Comparison of ENCODE assay signal across 9 cellular contexts in genomic region chrX:131763674-131764073, GRCh38.
A peak's percentile ranks its signal among the peaks of the same experiment; 100 is the strongest.
DNase-seq lines count a peak whose midpoint lies in the region; ATAC-seq and TF ChIP-seq lines count a peak whose summit lies in the region.
"Had no signal": no experiment of that assay in that cellular context is flagged by ENCODE, and none has a peak within 500 bp of the region (broad histone marks: within the 10 kb centered on the region; RNA-seq: fewer than 3 reads in every experiment).

No MANE protein-coding gene starts in this region.

- peak; percentile 40 for TF ChIP-seq CTCF in fibroblast of villous mesenchyme (IDR thresholded peaks at IDR 0.05; ENCODE audit: insufficient read depth, low read depth, low read length)
- TF ChIP-seq CTCF in uterus (IDR thresholded peaks at IDR 0.05), result peak; percentile 30 to 64 (median 52)
- TF ChIP-seq CTCF in hepatocyte (IDR thresholded peaks at IDR 0.05; ENCODE audit: poor library complexity), result no peak
- TF ChIP-seq CTCF in RWPE1 (conservative IDR thresholded peaks at IDR 0.05; ENCODE audit: low read depth), result no peak

- no peak overlapping the region for H3K4me3 Mint-ChIP-seq in stimulated activated naive CD8-positive, alpha-beta T cell treated with anti-CD3 and anti-CD28 coated beads, Interleukin-15, amount 100 ng/mL, for 72 hours

- H3K79me2 ChIP-seq in hepatocyte, result no peaks in the 10 kb centered on the region
- H3K79me2 ChIP-seq: parathyroid adenoma had no signal

- H3K27ac ChIP-seq in uterus, result peak overlapping the region in 1 of 2 donors; percentile 64
- no peak overlapping the region for H3K27ac ChIP-seq in hepatocyte
- no peak overlapping the region for H3K27ac ChIP-seq in RWPE1
- H3K27ac ChIP-seq: parathyroid adenoma had no signal

- H3K4me3 ChIP-seq in fibroblast of villous mesenchyme (ENCODE audit: low read depth, low read length) (peak overlapping the region; percentile 29), uterus (peak overlapping the region; percentile 4 to 15), hepatocyte (no peak overlapping the region)

- no peaks in the 10 kb centered on the region for H3K9me3 ChIP-seq in uterus
- no peaks in the 10 kb centered on the region for H3K9me3 ChIP-seq in hepatocyte (ENCODE audit: low read depth)

- H3K4me2 ChIP-seq in hepatocyte, result no peak overlapping the region

- no peak overlapping the region for H2AFZ ChIP-seq in hepatocyte
- H2AFZ ChIP-seq: parathyroid adenoma had no signal

- no peaks in the 10 kb centered on the region for H3K4me1 Mint-ChIP-seq in stimulated activated naive CD8-positive, alpha-beta T cell treated with anti-CD3 and anti-CD28 coated beads, Interleukin-15, amount 100 ng/mL, for 72 hours

- H3K9me2 ChIP-seq in hepatocyte (replicated peaks; ENCODE audit: insufficient read depth), result no peaks in the 10 kb centered on the region

- H3K9me3 Mint-ChIP-seq in stimulated activated naive CD8-positive, alpha-beta T cell treated with anti-CD3 and anti-CD28 coated beads, Interleukin-15, amount 100 ng/mL, for 72 hours, result no peaks in the 10 kb centered on the region

- no peaks in the 10 kb centered on the region for H3K4me1 ChIP-seq in uterus
- H3K4me1 ChIP-seq in hepatocyte (ENCODE audit: insufficient read depth), result no peaks in the 10 kb centered on the region
- H3K4me1 ChIP-seq: parathyroid adenoma had no signal

- CTCF ChIA-PET in RWPE1 (lab: Yijun Ruan, JAX), result no interaction called here

- ATAC-seq in stimulated activated naive CD8-positive, alpha-beta T cell treated with anti-CD3 and anti-CD28 coated beads, Interleukin-15, amount 100 ng/mL, for 72 hours, result no peak

- DNase-seq in AG08395 (ENCODE audit: low spot score) (peak; percentile 61), NOMO-1 treated with DMSO at 0.1 percent for 48 hours (lab: John Stamatoyannopoulos, UW; ENCODE audit: unreplicated experiment) (peak; percentile 81), fibroblast of villous mesenchyme (ENCODE audit: low read depth) (peak; percentile 79), uterus (peak; percentile 77 to 82), hepatocyte (ENCODE audit: low spot score) (no peak), RWPE1 (ENCODE audit: low spot score) (no peak)
- no peak for DNase-seq in stimulated activated naive CD8-positive, alpha-beta T cell treated with anti-CD3 and anti-CD28 coated beads, Interleukin-15, amount 100 ng/mL, for 72 hours

- H3K36me3 ChIP-seq in uterus, result no peaks in the 10 kb centered on the region
- no peaks in the 10 kb centered on the region for H3K36me3 ChIP-seq in hepatocyte (replicated peaks; ENCODE audit: insufficient read depth, low read depth)

- peak; percentile 35 for TF ChIP-seq POLR2A in GM19099 (IDR thresholded peaks at IDR 0.05; ENCODE audit: extremely low read depth, insufficient read length, low read depth)
- no peak for TF ChIP-seq POLR2A in uterus (IDR thresholded peaks at IDR 0.05)

- H4K20me1 ChIP-seq in hepatocyte (ENCODE audit: insufficient read depth, poor library complexity, severe bottlenecking), result no peaks in the 10 kb centered on the region

- H3K27ac Mint-ChIP-seq in stimulated activated naive CD8-positive, alpha-beta T cell treated with anti-CD3 and anti-CD28 coated beads, Interleukin-15, amount 100 ng/mL, for 72 hours, result no peak overlapping the region

- POLR2A ChIA-PET in RWPE1 (lab: Yijun Ruan, JAX; ENCODE audit: low non-redundant PET), result no interaction called here

- 81% methylated on average over 10 of the region's 10 CpGs for WGBS in hepatocyte (ENCODE audit: low lambda C conversion rate, missing lambda C conversion rate)

- H3K27me3 Mint-ChIP-seq in stimulated activated naive CD8-positive, alpha-beta T cell treated with anti-CD3 and anti-CD28 coated beads, Interleukin-15, amount 100 ng/mL, for 72 hours, result no peaks in the 10 kb centered on the region

- intact Hi-C loops in uterus (cut with DNase I; ENCODE audit: low total_unique reads), result no loop called here

- H3K27me3 ChIP-seq in uterus (no peaks in the 10 kb centered on the region), hepatocyte (no peaks in the 10 kb centered on the region)

Comparison
In these comparisons a context has a peak if more than half of its experiments do, and no peak if none do; other contexts are left out.
1. DNase-seq: peak in AG08395 (single experiment), NOMO-1 treated with DMSO at 0.1 percent for 48 hours (single experiment), fibroblast of villous mesenchyme (single experiment) and uterus (2 of 2); none in stimulated activated naive CD8-positive, alpha-beta T cell treated with anti-CD3 and anti-CD28 coated beads, Interleukin-15, amount 100 ng/mL, for 72 hours (0 of 2), hepatocyte (single experiment) and RWPE1 (single experiment).
2. CTCF ChIP-seq: peak in fibroblast of villous mesenchyme (single experiment) and uterus (4 of 4); none in hepatocyte (single experiment) and RWPE1 (single experiment).